ENCODE assay signal across 8 cellular contexts in the genomic region with DNA sequence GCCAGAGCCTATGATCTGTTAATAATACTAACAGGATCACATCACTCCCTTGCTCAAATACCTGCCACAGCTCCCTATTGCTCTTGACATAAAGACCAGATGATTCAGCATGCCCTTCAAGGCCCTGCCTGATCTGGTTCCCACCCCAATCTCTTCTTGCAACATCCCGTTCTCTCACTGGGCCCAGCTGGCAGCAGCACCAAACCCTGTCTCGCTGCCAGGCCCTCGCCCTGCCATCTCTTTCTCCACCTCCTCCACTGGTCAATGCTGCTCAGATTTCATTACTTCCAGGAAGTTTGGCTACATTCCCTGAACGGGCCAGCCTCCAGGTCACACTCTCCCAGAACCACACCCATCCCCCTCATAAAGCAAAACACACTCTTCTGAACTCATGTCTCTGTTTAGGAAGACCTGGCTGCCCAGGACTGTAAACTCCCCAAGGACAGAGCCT. TPM values are rescaled to one million over a fixed set of nuclear protein-coding genes. Genes with fewer than 3 reads are reported as not detected.
DNase-seq lines count a peak whose midpoint lies in the region; ATAC-seq and TF ChIP-seq lines count a peak whose summit lies in the region.

No MANE protein-coding gene starts in this region.

- peaks cover 5% of the 10 kb centered on the region for H3K4me1 Mint-ChIP-seq in neural crest cell
- H3K4me1 Mint-ChIP-seq in stimulated activated naive B cell treated with anti-CD40 and anti-IgM and Interleukin-4, amounts not matched to agents 10 μg/mL and 1 μg/mL and 100 μg/mL, for 72 hours, result peaks cover 6 to 8% of the 10 kb centered on the region in 2 donors

- peaks cover 0 to 2% of the 10 kb centered on the region in 2 donors for H3K9me3 ChIP-seq in esophagus (ENCODE audit: control insufficient read depth in 2 of 2, insufficient read depth in 1 of 2, low read depth in 1 of 2, low read length in 1 of 2)

- WGBS in esophagus, 2 donors, result 18 to 23% methylated on average over 4 of the region's 4 CpGs

- peak overlapping the region; percentile 18 for H3K4me3 Mint-ChIP-seq in neural crest cell
- no peak overlapping the region for H3K4me3 Mint-ChIP-seq in stimulated activated naive B cell treated with anti-CD40 and anti-IgM and Interleukin-4, amounts not matched to agents 10 μg/mL and 1 μg/mL and 100 μg/mL, for 72 hours

- no peaks in the 10 kb centered on the region for H3K27me3 ChIP-seq in esophagus (ENCODE audit: control insufficient read depth in 1 of 2, insufficient read depth in 2 of 2, low read length in 2 of 2)

- H3K36me3 ChIP-seq in esophagus (ENCODE audit: control insufficient read depth in 2 of 2, insufficient read depth in 2 of 2, low read length in 1 of 2), result no peaks in the 10 kb centered on the region

- H3K27ac Mint-ChIP-seq in neural crest cell (ENCODE audit: unreplicated experiment), result no peak overlapping the region
- no peak overlapping the region for H3K27ac Mint-ChIP-seq in stimulated activated naive B cell treated with anti-CD40 and anti-IgM and Interleukin-4, amounts not matched to agents 10 μg/mL and 1 μg/mL and 100 μg/mL, for 72 hours

- no peak overlapping the region for H3K4me3 ChIP-seq in esophagus (ENCODE audit: low read depth in 1 of 2, low read length in 2 of 2)

- H3K9me3 Mint-ChIP-seq in neural crest cell, result no peaks in the 10 kb centered on the region
- no peaks in the 10 kb centered on the region for H3K9me3 Mint-ChIP-seq in stimulated activated naive B cell treated with anti-CD40 and anti-IgM and Interleukin-4, amounts not matched to agents 10 μg/mL and 1 μg/mL and 100 μg/mL, for 72 hours

- no peaks in the 10 kb centered on the region for H3K36me3 Mint-ChIP-seq in neural crest cell (ENCODE audit: low read depth)
- H3K36me3 Mint-ChIP-seq in stimulated activated naive B cell treated with anti-CD40 and anti-IgM and Interleukin-4, amounts not matched to agents 10 μg/mL and 1 μg/mL and 100 μg/mL, for 72 hours, result no peaks in the 10 kb centered on the region

- H3K27ac ChIP-seq in C4-2B (peak overlapping the region; percentile 79), esophagus (ENCODE audit: low read depth in 2 of 2, low read length in 1 of 2) (peak overlapping the region; percentile 77 to 86)

- no peak for ATAC-seq in stimulated activated naive B cell treated with anti-CD40 and anti-IgM and Interleukin-4, amounts not matched to agents 10 μg/mL and 1 μg/mL and 100 μg/mL, for 72 hours (replicated peaks)
- ATAC-seq in HG02981 (IDR thresholded peaks at IDR 0.05; ENCODE audit: unreplicated experiment), result no peak

- H3K27me3 Mint-ChIP-seq in neural crest cell (ENCODE audit: low read depth), result no peaks in the 10 kb centered on the region
- no peaks in the 10 kb centered on the region for H3K27me3 Mint-ChIP-seq in stimulated activated naive B cell treated with anti-CD40 and anti-IgM and Interleukin-4, amounts not matched to agents 10 μg/mL and 1 μg/mL and 100 μg/mL, for 72 hours

- peaks cover 0 to 9% of the 10 kb centered on the region in 2 donors for H3K4me1 ChIP-seq in esophagus (ENCODE audit: control insufficient read depth in 2 of 2, insufficient read depth in 2 of 2, low read length in 1 of 2)

- DNase-seq in NCI-H446 (lab: John Stamatoyannopoulos, UW), result peak; percentile 46 to 85
- no peak for DNase-seq in neural crest cell (ENCODE audit: low read depth, low spot score)
- DNase-seq in stimulated activated naive B cell treated with anti-CD40 and anti-IgM and Interleukin-4, amounts not matched to agents 10 μg/mL and 1 μg/mL and 100 μg/mL, for 72 hours, result no peak
- DNase-seq in Kasumi-1 (lab: John Stamatoyannopoulos, UW), result no peak
- no peak for DNase-seq in MV-4-11 (lab: John Stamatoyannopoulos, UW)

- TF ChIP-seq CTCF in C4-2B (conservative IDR thresholded peaks at IDR 0.05), result no peak
- no peak for TF ChIP-seq CTCF in neural crest cell (conservative IDR thresholded peaks at IDR 0.05)

RNA-seq across cellular contexts. Expression of a gene that starts 8.6 kb away (rescaled TPM):
- 10 to 100 TPM; 21.9 to 31.4 TPM for polyA plus RNA-seq in esophagus
- 40.3 and 40.4 TPM in 2 replicates for total RNA-seq in neural crest cell

RNA-seq across cellular contexts. Expression of a gene that starts 16.9 kb away (rescaled TPM):
- 1 to 10 TPM; 2.2 to 3.4 TPM for polyA plus RNA-seq in esophagus
- 4.2 and 6.6 TPM in 2 replicates for total RNA-seq in neural crest cell

RNA-seq across cellular contexts. Expression of a gene that starts 49.0 kb away (rescaled TPM):
- polyA plus RNA-seq in esophagus, result 1 to 10 TPM; 8.6 to 9.2 TPM
- total RNA-seq in neural crest cell, result 38.1 and 41.8 TPM in 2 replicates

RNA-seq across cellular contexts. Expression of a gene that starts 52.8 kb away (rescaled TPM):
- 100 to 1,000 TPM in 1 of 2 donors, 10 to 100 TPM in 1; 38.0 to 145 TPM for polyA plus RNA-seq in esophagus
- total RNA-seq in neural crest cell, result 27.5 and 27.8 TPM in 2 replicates

Comparison
In these comparisons a context has a peak if more than half of its experiments do, and no peak if none do; other contexts are left out.
1. DNase-seq: peak in NCI-H446 (2 of 2); none in neural crest cell (single experiment), stimulated activated naive B cell treated with anti-CD40 and anti-IgM and Interleukin-4, amounts not matched to agents 10 μg/mL and 1 μg/mL and 100 μg/mL, for 72 hours (single experiment), Kasumi-1 (0 of 2) and MV-4-11 (single experiment).